In the genomic region with DNA sequence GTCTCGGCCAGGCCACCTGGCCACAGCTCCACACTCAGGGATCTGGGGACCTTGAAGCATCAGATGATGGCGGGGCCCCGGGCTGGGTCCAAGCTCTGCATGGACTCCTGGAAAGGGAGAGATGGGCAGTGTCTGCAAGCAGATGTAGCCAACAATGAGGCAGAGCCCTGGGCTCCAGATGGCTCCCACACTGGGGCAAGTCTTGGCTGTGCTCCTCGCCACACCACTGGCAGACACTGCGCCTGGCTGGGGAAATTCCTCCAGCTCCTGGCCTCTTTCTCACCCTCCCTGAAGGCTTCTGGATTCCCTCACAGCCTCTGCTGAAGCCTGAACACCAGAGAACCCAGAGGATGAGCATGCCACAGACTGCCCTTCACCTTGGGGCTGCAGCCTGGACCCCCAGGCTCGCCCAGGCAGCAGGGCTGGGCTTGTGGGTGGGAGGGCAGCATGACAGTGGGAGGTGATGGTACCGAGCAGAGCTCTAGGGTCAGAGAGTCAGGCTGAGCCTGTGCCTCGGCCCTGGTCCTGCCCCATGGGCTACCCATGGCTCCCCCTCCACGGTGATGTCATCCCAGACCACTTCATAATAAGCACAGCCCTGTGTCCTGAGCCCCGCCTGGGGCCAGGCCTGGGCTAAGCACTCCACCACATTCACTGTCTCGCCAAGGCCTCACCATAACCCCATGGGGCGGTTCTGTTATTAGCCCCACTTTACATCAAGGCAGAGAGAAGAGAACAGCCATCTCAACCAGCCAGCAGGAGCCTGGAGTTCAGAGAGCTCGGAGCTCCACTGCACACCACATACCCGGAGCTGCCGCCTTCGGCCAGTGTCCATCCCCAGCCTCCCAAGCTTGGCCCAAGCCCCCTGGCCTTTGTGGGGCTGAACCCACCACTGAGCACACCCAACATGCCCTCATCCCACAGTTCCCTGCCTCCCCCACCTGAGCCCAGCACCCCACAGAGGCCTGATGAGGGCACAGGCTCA, we compare ENCODE assay signal across 18 cellular contexts.
DNase-seq lines count a peak whose midpoint lies in the region; ATAC-seq and TF ChIP-seq lines count a peak whose summit lies in the region.
"Had no signal": no experiment of that assay in that cellular context is flagged by ENCODE, and none has a peak within 500 bp of the region (broad histone marks: within the 10 kb centered on the region; RNA-seq: fewer than 3 reads in every experiment).

No MANE protein-coding gene starts in this region.

- H3K4me3 Mint-ChIP-seq in WTC11: no peak overlapping the region
- H3K4me3 Mint-ChIP-seq: activated naive CD8-positive, alpha-beta T cell treated with anti-CD3 and anti-CD28 coated beads, Interleukin-2, amount 50 U/mL, for 24 hours; activated T-cell treated with anti-CD3 and anti-CD28 coated beads, Interleukin-2, amount 50 U/mL, for 72 hours had no signal

- H3K27me3 ChIP-seq in BE2C (no peaks in the 10 kb centered on the region), MG63 (no peaks in the 10 kb centered on the region)
- H3K27me3 ChIP-seq: tibial nerve had no signal

- H3K36me3 Mint-ChIP-seq in WTC11: peaks cover 5% of the 10 kb centered on the region; the same call in 1 of the 2 replicates

- POLR2A ChIA-PET in WTC11 (lab: Charles Lee): no interaction called here

- ATAC-seq in HG03139 (IDR thresholded peaks at IDR 0.05; ENCODE audit: unreplicated experiment): no peak
- no peak for ATAC-seq in WTC11
- ATAC-seq: activated naive CD8-positive, alpha-beta T cell treated with anti-CD3 and anti-CD28 coated beads, Interleukin-2, amount 50 U/mL, for 24 hours; activated T-cell treated with anti-CD3 and anti-CD28 coated beads, Interleukin-2, amount 50 U/mL, for 72 hours; K562 had no signal

- H3K9me3 ChIP-seq in BE2C: no peaks in the 10 kb centered on the region
- H3K9me3 ChIP-seq in MG63: no peaks in the 10 kb centered on the region
- H3K9me3 ChIP-seq: psoas muscle, tibial nerve had no signal

- CTCF ChIA-PET in WTC11 (lab: Charles Lee): interaction anchor here (1.1 to 1.5 kb wide), 2 partner anchors 13 to 86 kb away, joined by 3 to 4 read pairs; no protein-coding TSS in a partner anchor

- peaks cover 9% of the 10 kb centered on the region for H3K9me3 Mint-ChIP-seq in WTC11
- H3K9me3 Mint-ChIP-seq: activated naive CD8-positive, alpha-beta T cell treated with anti-CD3 and anti-CD28 coated beads, Interleukin-2, amount 50 U/mL, for 24 hours had no signal

- no peaks in the 10 kb centered on the region for H3K36me3 ChIP-seq in BE2C
- H3K36me3 ChIP-seq in MG63: no peaks in the 10 kb centered on the region
- H3K36me3 ChIP-seq: heart right ventricle, tibial nerve had no signal

- H3K4me1 Mint-ChIP-seq in WTC11: no peaks in the 10 kb centered on the region
- H3K4me1 Mint-ChIP-seq: activated naive CD8-positive, alpha-beta T cell treated with anti-CD3 and anti-CD28 coated beads, Interleukin-2, amount 50 U/mL, for 24 hours had no signal

- peaks cover 14% of the 10 kb centered on the region for H3K4me1 ChIP-seq in BE2C
- H3K4me1 ChIP-seq: psoas muscle had no signal

- no peak for TF ChIP-seq CTCF in BE2C (IDR thresholded peaks at IDR 0.05; ENCODE audit: low read depth, low read length)
- no peak for TF ChIP-seq CTCF in foreskin fibroblast (IDR thresholded peaks at IDR 0.05; ENCODE audit: low read depth, low read length)
- no peak for TF ChIP-seq CTCF in WTC11 (IDR thresholded peaks at IDR 0.05)

- H3K4me3 ChIP-seq in BE2C (ENCODE audit: low read depth, low read length): no peak overlapping the region
- H3K4me3 ChIP-seq in MG63: no peak overlapping the region
- H3K4me3 ChIP-seq in foreskin fibroblast (ENCODE audit: low read depth in 1 of 2, low read length in 2 of 2): no peak overlapping the region
- H3K4me3 ChIP-seq: heart right ventricle, K562, psoas muscle, tibial nerve had no signal

- no peaks in the 10 kb centered on the region for H3K27me3 Mint-ChIP-seq in WTC11 (ENCODE audit: low read depth)

- DNase-seq in BE2C: peak; percentile 58
- peak; percentile 50 for DNase-seq in MG63
- DNase-seq in foreskin fibroblast: peak; percentile 48 to 68
- peak; percentile 50 for DNase-seq in mucosa of gallbladder (ENCODE audit: low spot score)
- DNase-seq in GM19238 (ENCODE audit: insufficient read length, low spot score): no peak
- no peak for DNase-seq in WTC11 (ENCODE audit: low spot score)
- no peak for DNase-seq in DMS79 treated with DMSO at 0.1 percent for 48 hours (lab: John Stamatoyannopoulos, UW)
- DNase-seq: activated CD4-positive, alpha-beta T cell treated with anti-CD3 and anti-CD28 coated beads, Interleukin-2, amount 50 U/mL, for 4 hours; activated naive CD8-positive, alpha-beta T cell treated with anti-CD3 and anti-CD28 coated beads, Interleukin-2, amount 50 U/mL, for 24 hours; activated T-cell treated with anti-CD3 and anti-CD28 coated beads, Interleukin-2, amount 50 U/mL, for 72 hours; caudate nucleus; GOT3; heart right ventricle; NCI-H1417 had no signal

- H3K27ac Mint-ChIP-seq in WTC11: no peak overlapping the region
- H3K27ac Mint-ChIP-seq: activated naive CD8-positive, alpha-beta T cell treated with anti-CD3 and anti-CD28 coated beads, Interleukin-2, amount 50 U/mL, for 24 hours; activated T-cell treated with anti-CD3 and anti-CD28 coated beads, Interleukin-2, amount 50 U/mL, for 72 hours had no signal

TF ChIP-seq in WTC11, 78 proteins besides CTCF, POLR2A, EP300 and RAD21:
- TF ChIP-seq, protein P1, sequence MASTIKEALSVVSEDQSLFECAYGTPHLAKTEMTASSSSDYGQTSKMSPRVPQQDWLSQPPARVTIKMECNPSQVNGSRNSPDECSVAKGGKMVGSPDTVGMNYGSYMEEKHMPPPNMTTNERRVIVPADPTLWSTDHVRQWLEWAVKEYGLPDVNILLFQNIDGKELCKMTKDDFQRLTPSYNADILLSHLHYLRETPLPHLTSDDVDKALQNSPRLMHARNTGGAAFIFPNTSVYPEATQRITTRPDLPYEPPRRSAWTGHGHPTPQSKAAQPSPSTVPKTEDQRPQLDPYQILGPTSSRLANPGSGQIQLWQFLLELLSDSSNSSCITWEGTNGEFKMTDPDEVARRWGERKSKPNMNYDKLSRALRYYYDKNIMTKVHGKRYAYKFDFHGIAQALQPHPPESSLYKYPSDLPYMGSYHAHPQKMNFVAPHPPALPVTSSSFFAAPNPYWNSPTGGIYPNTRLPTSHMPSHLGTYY (CRISPR knock-in tag; IDR thresholded peaks at IDR 0.05): no peak
- TF ChIP-seq HMGA2 (CRISPR knock-in tag; IDR thresholded peaks at IDR 0.05) (no peak), ZNF317 (CRISPR knock-in tag; IDR thresholded peaks at IDR 0.05; ENCODE audit: borderline replicate concordance, low read depth) (no peak), ATF1 (CRISPR knock-in tag; IDR thresholded peaks at IDR 0.05) (no peak), ZNF671 (CRISPR knock-in tag; IDR thresholded peaks at IDR 0.05) (no peak), FOXK1 (CRISPR knock-in tag; IDR thresholded peaks at IDR 0.05) (no peak), SMAD4 (CRISPR knock-in tag; IDR thresholded peaks at IDR 0.05) (no peak), TCF7 (CRISPR knock-in tag; IDR thresholded peaks at IDR 0.05; ENCODE audit: low read depth) (no peak), MYBL2 (CRISPR knock-in tag; IDR thresholded peaks at IDR 0.05) (no peak)
- TF ChIP-seq, protein P2, sequence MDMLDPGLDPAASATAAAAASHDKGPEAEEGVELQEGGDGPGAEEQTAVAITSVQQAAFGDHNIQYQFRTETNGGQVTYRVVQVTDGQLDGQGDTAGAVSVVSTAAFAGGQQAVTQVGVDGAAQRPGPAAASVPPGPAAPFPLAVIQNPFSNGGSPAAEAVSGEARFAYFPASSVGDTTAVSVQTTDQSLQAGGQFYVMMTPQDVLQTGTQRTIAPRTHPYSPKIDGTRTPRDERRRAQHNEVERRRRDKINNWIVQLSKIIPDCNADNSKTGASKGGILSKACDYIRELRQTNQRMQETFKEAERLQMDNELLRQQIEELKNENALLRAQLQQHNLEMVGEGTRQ (CRISPR knock-in tag; IDR thresholded peaks at IDR 0.05): no peak
- TF ChIP-seq, protein P3, sequence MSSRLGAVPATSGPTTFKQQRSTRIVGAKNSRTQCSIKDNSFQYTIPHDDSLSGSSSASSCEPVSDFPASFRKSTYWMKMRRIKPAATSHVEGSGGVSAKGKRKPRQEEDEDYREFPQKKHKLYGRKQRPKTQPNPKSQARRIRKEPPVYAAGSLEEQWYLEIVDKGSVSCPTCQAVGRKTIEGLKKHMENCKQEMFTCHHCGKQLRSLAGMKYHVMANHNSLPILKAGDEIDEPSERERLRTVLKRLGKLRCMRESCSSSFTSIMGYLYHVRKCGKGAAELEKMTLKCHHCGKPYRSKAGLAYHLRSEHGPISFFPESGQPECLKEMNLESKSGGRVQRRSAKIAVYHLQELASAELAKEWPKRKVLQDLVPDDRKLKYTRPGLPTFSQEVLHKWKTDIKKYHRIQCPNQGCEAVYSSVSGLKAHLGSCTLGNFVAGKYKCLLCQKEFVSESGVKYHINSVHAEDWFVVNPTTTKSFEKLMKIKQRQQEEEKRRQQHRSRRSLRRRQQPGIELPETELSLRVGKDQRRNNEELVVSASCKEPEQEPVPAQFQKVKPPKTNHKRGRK (CRISPR knock-in tag; IDR thresholded peaks at IDR 0.05; ENCODE audit: borderline replicate concordance): no peak
- TF ChIP-seq, protein P4, sequence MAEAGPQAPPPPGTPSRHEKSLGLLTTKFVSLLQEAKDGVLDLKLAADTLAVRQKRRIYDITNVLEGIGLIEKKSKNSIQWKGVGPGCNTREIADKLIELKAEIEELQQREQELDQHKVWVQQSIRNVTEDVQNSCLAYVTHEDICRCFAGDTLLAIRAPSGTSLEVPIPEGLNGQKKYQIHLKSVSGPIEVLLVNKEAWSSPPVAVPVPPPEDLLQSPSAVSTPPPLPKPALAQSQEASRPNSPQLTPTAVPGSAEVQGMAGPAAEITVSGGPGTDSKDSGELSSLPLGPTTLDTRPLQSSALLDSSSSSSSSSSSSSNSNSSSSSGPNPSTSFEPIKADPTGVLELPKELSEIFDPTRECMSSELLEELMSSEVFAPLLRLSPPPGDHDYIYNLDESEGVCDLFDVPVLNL (CRISPR knock-in tag; IDR thresholded peaks at IDR 0.05; ENCODE audit: borderline replicate concordance, low read depth): no peak

Comparison
In these comparisons a context has a peak if more than half of its experiments do, and no peak if none do; other contexts are left out.
1. DNase-seq: peak in BE2C (single experiment), MG63 (single experiment), foreskin fibroblast (2 of 2) and mucosa of gallbladder (single experiment); none in GM19238 (single experiment), WTC11 (single experiment) and DMS79 treated with DMSO at 0.1 percent for 48 hours (single experiment).